In the genomic region with DNA sequence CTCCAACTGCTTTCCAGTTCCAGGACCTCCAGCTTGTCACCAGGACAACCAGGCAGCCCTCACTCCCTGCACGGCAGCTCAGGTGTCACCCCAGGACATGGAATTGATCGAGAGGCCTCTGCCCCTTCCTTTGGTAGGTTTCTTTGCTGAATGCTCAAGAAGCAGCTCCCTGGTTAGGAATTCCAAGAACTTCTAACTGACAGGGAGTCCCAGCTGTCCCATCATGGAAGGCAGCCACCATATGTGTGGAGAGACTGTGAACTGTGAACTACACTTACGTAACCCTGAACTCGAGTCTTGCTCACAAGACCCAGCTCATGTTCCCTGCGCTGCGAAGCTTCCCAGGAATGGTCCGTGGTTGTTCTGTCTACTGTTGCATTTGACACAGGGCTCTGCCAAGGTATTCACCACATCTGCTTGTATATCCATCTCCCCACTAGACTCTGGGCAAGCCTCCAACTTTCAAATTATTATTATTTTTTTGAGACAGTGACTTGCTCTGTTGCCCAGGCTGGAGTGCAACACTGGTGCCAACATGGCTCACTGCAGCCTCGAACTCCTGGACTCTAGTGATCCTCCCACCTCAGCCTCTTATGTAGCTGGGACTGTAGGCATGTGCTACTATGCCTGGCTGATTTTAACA, we compare ENCODE assay signal across 18 cellular contexts. TPM values are rescaled to one million over a fixed set of nuclear protein-coding genes. Genes with fewer than 3 reads are reported as not detected.
DNase-seq lines count a peak whose midpoint lies in the region; TF ChIP-seq lines count a peak whose summit lies in the region.
"Had no signal": no experiment of that assay in that cellular context is flagged by ENCODE, and none has a peak within 500 bp of the region (broad histone marks: within the 10 kb centered on the region; RNA-seq: fewer than 3 reads in every experiment).

No MANE protein-coding gene starts in this region.

- peak overlapping the region; percentile 76 for H3K4me2 ChIP-seq in OCI-LY3 (ENCODE audit: low read length)
- H3K4me2 ChIP-seq: smooth muscle cell had no signal

- H3K9ac ChIP-seq in OCI-LY3 (ENCODE audit: low read length) (peak overlapping the region; percentile 41; the same call in 1 of the 2 replicates), rectal smooth muscle tissue (ENCODE audit: low read length) (peak overlapping the region; percentile 6)

- H3K4me1 ChIP-seq in OCI-LY3 (ENCODE audit: low read length), result peaks cover 30% of the 10 kb centered on the region
- H3K4me1 ChIP-seq in rectal smooth muscle tissue (ENCODE audit: control insufficient read depth, insufficient read depth, low read length), result peaks cover 8% of the 10 kb centered on the region
- H3K4me1 ChIP-seq in right atrium auricular region, result peaks cover 0 to 8% of the 10 kb centered on the region in 2 donors

- H3K79me2 ChIP-seq in OCI-LY3 (ENCODE audit: low read length), result no peaks in the 10 kb centered on the region

- H3K27ac ChIP-seq in OCI-LY3 (ENCODE audit: low read length) (peak overlapping the region; percentile 44; the same call in 1 of the 2 replicates), rectal smooth muscle tissue (ENCODE audit: low read depth, low read length) (no peak overlapping the region), right atrium auricular region (no peak overlapping the region)
- H3K27ac ChIP-seq: SK-N-MC had no signal

- H3K36me3 ChIP-seq in OCI-LY3 (replicated peaks; ENCODE audit: low read depth, low read length), result no peaks in the 10 kb centered on the region
- no peaks in the 10 kb centered on the region for H3K36me3 ChIP-seq in rectal smooth muscle tissue (ENCODE audit: control insufficient read depth, insufficient read depth, low read length)
- no peaks in the 10 kb centered on the region for H3K36me3 ChIP-seq in right atrium auricular region

- H4K20me1 ChIP-seq in OCI-LY3 (ENCODE audit: insufficient read depth, low read length), result no peaks in the 10 kb centered on the region

- TF ChIP-seq CTCF in OCI-LY3 (IDR thresholded peaks at IDR 0.05; ENCODE audit: low read depth, low read length) (no peak), fibroblast of the aortic adventitia (IDR thresholded peaks at IDR 0.05; ENCODE audit: insufficient read depth, low read length) (no peak), right atrium auricular region (IDR thresholded peaks at IDR 0.05) (no peak)

- H3K4me3 ChIP-seq in OCI-LY3 (ENCODE audit: low read length) (peak overlapping the region; percentile 61; the same call in 1 of the 2 replicates), fibroblast of the aortic adventitia (ENCODE audit: low read depth, low read length) (no peak overlapping the region), rectal smooth muscle tissue (ENCODE audit: low read length) (no peak overlapping the region), right atrium auricular region (no peak overlapping the region)
- H3K4me3 ChIP-seq: SK-N-MC, smooth muscle cell had no signal

- H2AFZ ChIP-seq in OCI-LY3 (ENCODE audit: low read depth, low read length), result no peak overlapping the region

- H3K9me3 ChIP-seq in OCI-LY3 (ENCODE audit: insufficient read depth, low read length) (no peaks in the 10 kb centered on the region), right atrium auricular region (no peaks in the 10 kb centered on the region)

- peaks cover under 1% of the 10 kb centered on the region; the same call in 1 of the 2 replicates for H3K27me3 ChIP-seq in OCI-LY3 (ENCODE audit: low read depth, low read length)
- H3K27me3 ChIP-seq in rectal smooth muscle tissue (ENCODE audit: control insufficient read depth, insufficient read depth, low read length), result no peaks in the 10 kb centered on the region
- no peaks in the 10 kb centered on the region for H3K27me3 ChIP-seq in right atrium auricular region

- DNase-seq in EH (ENCODE audit: low read depth), result peak; percentile 20
- DNase-seq in fibroblast of the aortic adventitia (ENCODE audit: low read depth), result peak; percentile 16
- no peak for DNase-seq in NCI-H82 (lab: John Stamatoyannopoulos, UW)
- no peak for DNase-seq in right atrium auricular region (ENCODE audit: low spot score)
- DNase-seq in NCI-H2107 (lab: John Stamatoyannopoulos, UW), result no peak
- DNase-seq in stimulated activated naive CD4-positive, alpha-beta T cell (lab: John Stamatoyannopoulos, UW), result no peak
- DNase-seq: activated CD4-positive, alpha-beta memory T cell treated with anti-CD3 and anti-CD28 coated beads, Interleukin-2, amount 10 ng/mL, durations not matched to agents 7 days and 5 days; activated T-cell treated with anti-CD3 and anti-CD28 coated beads, Interleukin-2, amount 50 U/mL, for 72 hours; AML-193; Calu3; midbrain; NCI-H226; stimulated activated naive CD8-positive, alpha-beta T cell treated with anti-CD3 and anti-CD28 coated beads, Interleukin-15, Interleukin-2, amounts not matched to agents 100 U/mL and 50 U/mL, for 24 hours had no signal

RNA-seq across cellular contexts. Expression of gene MGME1, which starts 35.7 kb away (rescaled TPM):
- total RNA-seq in fibroblast of the aortic adventitia (ENCODE audit: low replicate concordance) (6.3 and 18.6 TPM in 2 replicates), right atrium auricular region (1 to 10 TPM; 2.7 to 7.1 TPM)

RNA-seq across cellular contexts. Expression of gene SNX5, which starts 35.9 kb away (rescaled TPM):
- total RNA-seq in fibroblast of the aortic adventitia (ENCODE audit: low replicate concordance) (99.7 and 147 TPM in 2 replicates), right atrium auricular region (10 to 100 TPM; 37.3 to 50.3 TPM)

RNA-seq across cellular contexts. Expression of gene OVOL2, which starts 53.2 kb away (rescaled TPM):
- not detected in 2 replicates for total RNA-seq in fibroblast of the aortic adventitia (ENCODE audit: low replicate concordance)
- not detected for total RNA-seq in right atrium auricular region
- total RNA-seq: osteocyte had no signal

Comparison
In these comparisons a context has a peak if more than half of its experiments do, and no peak if none do; other contexts are left out.
1. DNase-seq: peak in EH (single experiment) and fibroblast of the aortic adventitia (single experiment); none in NCI-H82 (single experiment), right atrium auricular region (single experiment), NCI-H2107 (single experiment) and stimulated activated naive CD4-positive, alpha-beta T cell (0 of 6).